ENCODE assay signal across 9 cellular contexts in genomic region chr19:3544742-3545668, GRCh38. TPM values are rescaled to one million over a fixed set of nuclear protein-coding genes. Genes with fewer than 3 reads are reported as not detected.
DNase-seq lines count a peak whose midpoint lies in the region; ATAC-seq, FAIRE-seq and TF ChIP-seq lines count a peak whose summit lies in the region.
"Had no signal": no experiment of that assay in that cellular context is flagged by ENCODE, and none has a peak within 500 bp of the region (broad histone marks: within the 10 kb centered on the region; RNA-seq: fewer than 3 reads in every experiment).

No MANE protein-coding gene starts in this region.

- DNase-seq in A172 (ENCODE audit: low spot score) = peak; percentile 72
- DNase-seq in GM19239 (ENCODE audit: insufficient read length, low spot score) = peak; percentile 93
- peak; percentile 53 for DNase-seq in RPMI7951 (ENCODE audit: low read depth)
- DNase-seq in activated effector memory CD4-positive, alpha-beta T cell treated with Interleukin-2 at 50 U/mL for 16 hours = peak; percentile 64
- peak; percentile 49 for DNase-seq in fibroblast of the aortic adventitia (ENCODE audit: low read depth)
- DNase-seq in nucleus accumbens (lab: John Stamatoyannopoulos, UW) = peak in 55 of 56 donors; percentile 20 to 95 (median 77)
- no peak for DNase-seq in suprapubic skin (ENCODE audit: low spot score in 2 of 2)

- TF ChIP-seq CTCF in fibroblast of the aortic adventitia (IDR thresholded peaks at IDR 0.05; ENCODE audit: insufficient read depth, low read length) = peak; percentile 97
- peak; percentile 63 to 95 for TF ChIP-seq CTCF in suprapubic skin (IDR thresholded peaks at IDR 0.05)

- WGBS in suprapubic skin = 52% methylated on average over 19 of the region's 30 CpGs

- peaks cover 16% of the 10 kb centered on the region for H3K36me3 ChIP-seq in suprapubic skin

- TF ChIP-seq POLR2A in suprapubic skin (IDR thresholded peaks at IDR 0.05) = no peak

- no peak overlapping the region for H3K4me3 ChIP-seq in fibroblast of the aortic adventitia (ENCODE audit: low read depth, low read length)
- no peak overlapping the region for H3K4me3 ChIP-seq in suprapubic skin

- H3K27me3 ChIP-seq in suprapubic skin = no peaks in the 10 kb centered on the region

- no peak for ATAC-seq in HG03460 (IDR thresholded peaks at IDR 0.05; ENCODE audit: unreplicated experiment)

- no peaks in the 10 kb centered on the region for H3K9me3 ChIP-seq in suprapubic skin

- H3K27ac ChIP-seq in suprapubic skin = no peak overlapping the region

- TF ChIP-seq EP300 in suprapubic skin (IDR thresholded peaks at IDR 0.05) = no peak

- peaks cover 12% of the 10 kb centered on the region for H3K4me1 ChIP-seq in suprapubic skin

- peak; percentile 89 for FAIRE-seq in GM19239 (lab: Jason Lieb, UNC)

RNA-seq across cellular contexts. Expression of gene TEKTIP1, which starts 6.0 kb away (rescaled TPM):
- not detected in 2 replicates for total RNA-seq in A172 (2014; rRNA removed; shearing (Covaris generic))
- not detected in 2 replicates for total RNA-seq in RPMI7951 (2014; rRNA removed; shearing (Covaris generic))
- total RNA-seq in fibroblast of the aortic adventitia (ENCODE audit: low replicate concordance) = not detected in 2 replicates
- 1 to 10 TPM in 2 of 4 donors, not detected in 2; 2.4 to 5.2 TPM for total RNA-seq in suprapubic skin
- total RNA-seq: skeletal muscle tissue had no signal

RNA-seq across cellular contexts. Expression of gene MFSD12, which starts 12.4 kb away (rescaled TPM):
- 152 and 169 TPM in 2 replicates for total RNA-seq in A172 (2014; rRNA removed; shearing (Covaris generic))
- 205 and 240 TPM in 2 replicates for total RNA-seq in RPMI7951 (2014; rRNA removed; shearing (Covaris generic))
- total RNA-seq in fibroblast of the aortic adventitia (ENCODE audit: low replicate concordance) = 51.7 and 52.6 TPM in 2 replicates
- 100 to 1,000 TPM in 2 of 4 donors, 10 to 100 TPM in 2; 60.4 to 206 (median 119) TPM for total RNA-seq in suprapubic skin

RNA-seq across cellular contexts. Expression of gene HMG20B, which starts 27.7 kb away (rescaled TPM):
- 224 and 260 TPM in 2 replicates for total RNA-seq in A172 (2014; rRNA removed; shearing (Covaris generic))
- 135 and 192 TPM in 2 replicates for total RNA-seq in RPMI7951 (2014; rRNA removed; shearing (Covaris generic))
- total RNA-seq in fibroblast of the aortic adventitia (ENCODE audit: low replicate concordance) (56.6 and 219 TPM in 2 replicates), suprapubic skin (100 to 1,000 TPM in 3 of 4 donors, 10 to 100 TPM in 1; 87.9 to 135 (median 118) TPM)

RNA-seq across cellular contexts. Expression of gene FZR1, which starts 38.9 kb away (rescaled TPM):
- 44.4 and 46.2 TPM in 2 replicates for total RNA-seq in A172 (2014; rRNA removed; shearing (Covaris generic))
- total RNA-seq in RPMI7951 (2014; rRNA removed; shearing (Covaris generic)) = 37.2 and 48.2 TPM in 2 replicates
- total RNA-seq in fibroblast of the aortic adventitia (ENCODE audit: low replicate concordance) (14.8 and 30.2 TPM in 2 replicates), suprapubic skin (10 to 100 TPM; 45.1 to 51.1 (median 47.9) TPM)

RNA-seq across cellular contexts. Expression of gene GIPC3, which starts 40.3 kb away (rescaled TPM):
- 0.07 TPM in 1 of 2 replicates, not detected in the other for total RNA-seq in A172 (2014; rRNA removed; shearing (Covaris generic))
- total RNA-seq in RPMI7951 (2014; rRNA removed; shearing (Covaris generic)) = 0.49 and 0.96 TPM in 2 replicates
- under 0.01 and 0.33 TPM in 2 replicates for total RNA-seq in fibroblast of the aortic adventitia (ENCODE audit: low replicate concordance)
- under 1 TPM; 0.19 to 0.89 (median 0.37) TPM for total RNA-seq in suprapubic skin
- total RNA-seq: skeletal muscle tissue had no signal

Comparison
In these comparisons a context has a peak if more than half of its experiments do, and no peak if none do; other contexts are left out.
1. DNase-seq: peak in A172 (single experiment), GM19239 (single experiment), RPMI7951 (single experiment), activated effector memory CD4-positive, alpha-beta T cell treated with Interleukin-2 at 50 U/mL for 16 hours (single experiment), fibroblast of the aortic adventitia (single experiment) and nucleus accumbens (55 of 56); none in suprapubic skin (0 of 2).